Comparison of ENCODE assay signal across 8 cellular contexts in genomic region chrX:29478336-29479069, GRCh38.
DNase-seq lines count a peak whose midpoint lies in the region; ATAC-seq, FAIRE-seq and TF ChIP-seq lines count a peak whose summit lies in the region.

No MANE protein-coding gene starts in this region.

- no peak overlapping the region for H3K9ac ChIP-seq in HCT116 (ENCODE audit: low read length)
- H3K9ac ChIP-seq in HepG2 (ENCODE audit: insufficient read depth, low read depth, low read length): no peak overlapping the region

- H3K4me3 Mint-ChIP-seq in activated CD4-positive, alpha-beta T cell treated with anti-CD3 and anti-CD28 coated beads, Interleukin-2, amount 10 ng/mL, durations not matched to agents 7 days and 5 days: no peak overlapping the region

- H3K79me2 ChIP-seq in HCT116 (ENCODE audit: insufficient read depth, low read length) (no peaks in the 10 kb centered on the region), HepG2 (ENCODE audit: insufficient read depth, low read length) (no peaks in the 10 kb centered on the region)

- no peak overlapping the region for H3K27ac Mint-ChIP-seq in activated CD4-positive, alpha-beta T cell treated with anti-CD3 and anti-CD28 coated beads, Interleukin-2, amount 10 ng/mL, durations not matched to agents 7 days and 5 days

- POLR2A ChIA-PET in A673 (lab: Charles Lee; ENCODE audit: low non-redundant PET) (no interaction called here), HCT116 (lab: Charles Lee) (interaction anchor here (1.0 kb wide), 1 partner anchor 8 kb away, joined by 3 read pairs; no protein-coding TSS in a partner anchor), HepG2 (lab: Yijun Ruan, JAX) (no interaction called here)
- POLR2A ChIA-PET in activated CD4-positive, alpha-beta T cell treated with anti-CD3 and anti-CD28 coated beads, Interleukin-2, amount 10 ng/mL, durations not matched to agents 7 days and 5 days (lab: Charles Lee): no interaction called here

- H3K36me3 ChIP-seq in A673 (ENCODE audit: insufficient read depth, low read length, poor library complexity, severe bottlenecking) (no peaks in the 10 kb centered on the region), HCT116 (ENCODE audit: control insufficient read depth in 1 of 2, insufficient read depth in 2 of 2, low read length in 2 of 2) (no peaks in the 10 kb centered on the region), adrenal gland (replicated peaks in 1 of 2) (no peaks in the 10 kb centered on the region), HepG2 (replicated peaks in 1 of 2; ENCODE audit: control insufficient read depth in 1 of 2, insufficient read depth in 2 of 2, low read length in 2 of 2) (no peaks in the 10 kb centered on the region)

- no peak for TF ChIP-seq POLR2A in GM12892 (IDR thresholded peaks at IDR 0.05; ENCODE audit: low read depth, low read length)
- TF ChIP-seq POLR2A in HCT116 (IDR thresholded peaks at IDR 0.05; ENCODE audit: borderline replicate concordance, extremely low read depth, insufficient read depth, insufficient read length): no peak
- no peak for TF ChIP-seq POLR2A in adrenal gland (IDR thresholded peaks at IDR 0.05)
- TF ChIP-seq POLR2A in HepG2 (IDR thresholded peaks at IDR 0.05; ENCODE audit: insufficient read depth in 1 of 2, low read depth in 2 of 2, low read length in 2 of 2): no peak

- CTCF ChIA-PET in A673 (lab: Charles Lee): interaction anchor here (0.6 to 1.1 kb wide), 2 partner anchors 10 to 139 kb away, joined by 3 read pairs; no protein-coding TSS in a partner anchor
- CTCF ChIA-PET in HCT116 (lab: Charles Lee): interaction anchor here (0.6 to 2.5 kb wide), 22 partner anchors 8 to 951 kb away, joined by 3 to 22 read pairs (median 4); no protein-coding TSS in a partner anchor
- CTCF ChIA-PET in HepG2 (lab: Yijun Ruan, JAX; ENCODE audit: low intra/inter-chr PET ratio, low total read pairs): no interaction called here
- CTCF ChIA-PET in activated CD4-positive, alpha-beta T cell treated with anti-CD3 and anti-CD28 coated beads, Interleukin-2, amount 10 ng/mL, durations not matched to agents 7 days and 5 days (lab: Charles Lee): interaction anchor here (0.8 kb wide), 1 partner anchor 28 kb away, joined by 3 read pairs; no protein-coding TSS in a partner anchor

- RAD21 ChIA-PET in HCT116 (lab: Charles Lee; ENCODE audit: low non-redundant PET in 1 of 2, low total read pairs in 2 of 2, uncharacterized antibody in 2 of 2, unreplicated experiment in 2 of 2): no interaction called here

- H2AFZ ChIP-seq in HCT116 (ENCODE audit: low read depth, low read length, poor library complexity, severe bottlenecking): peak overlapping the region; percentile 30
- H2AFZ ChIP-seq in HepG2 (ENCODE audit: low read length): no peak overlapping the region

- no peaks in the 10 kb centered on the region for H3K9me2 ChIP-seq in HCT116 (ENCODE audit: insufficient read depth)

- H3K4me3 ChIP-seq in A673 (ENCODE audit: low read depth, low read length, poor library complexity, severe bottlenecking) (no peak overlapping the region), HCT116 (replicated peaks in 1 of 2; ENCODE audit: low read depth in 1 of 2, low read length in 2 of 2) (0 out of 4 replicates have a peak overlapping the region, but pooled peaks of 1 of the 2 experiments have one; percentile 4), adrenal gland (no peak overlapping the region), HepG2 (replicated peaks in 1 of 3; ENCODE audit: insufficient read depth in 1 of 3, low read depth in 2 of 3, low read length in 3 of 3) (no peak overlapping the region)

- TF ChIP-seq RAD21 in HCT116 (IDR thresholded peaks at IDR 0.05; ENCODE audit: low read depth) (peak; percentile 58), HepG2 (CRISPR knock-in tag; IDR thresholded peaks at IDR 0.05) (no peak)

- H3K9me3 Mint-ChIP-seq in activated CD4-positive, alpha-beta T cell treated with anti-CD3 and anti-CD28 coated beads, Interleukin-2, amount 10 ng/mL, durations not matched to agents 7 days and 5 days: no peaks in the 10 kb centered on the region

- H3K27me3 Mint-ChIP-seq in activated CD4-positive, alpha-beta T cell treated with anti-CD3 and anti-CD28 coated beads, Interleukin-2, amount 10 ng/mL, durations not matched to agents 7 days and 5 days: no peaks in the 10 kb centered on the region

- peak; percentile 81 for TF ChIP-seq CTCF in A673 (conservative IDR thresholded peaks at IDR 0.05; ENCODE audit: low read depth, low read length)
- peak; percentile 51 to 89 (median 68); a peak in 5 of 6 replicates for TF ChIP-seq CTCF in HCT116 (IDR thresholded peaks at IDR 0.05 in 2 of 3, conservative IDR thresholded peaks at IDR 0.05 in 1 of 3; ENCODE audit: borderline replicate concordance in 1 of 3, insufficient read depth in 1 of 3, low read depth in 2 of 3, low read length in 2 of 3)
- TF ChIP-seq CTCF in LNCAP (IDR thresholded peaks at IDR 0.05): peak; percentile 15; the same call in 1 of the 2 replicates
- peak in 5 of 6 experiments; percentile 27 to 54 (median 47) for TF ChIP-seq CTCF in adrenal gland (IDR thresholded peaks at IDR 0.05)
- TF ChIP-seq CTCF in HepG2 (CRISPR knock-in tag; IDR thresholded peaks at IDR 0.05): peak; percentile 55

- no peaks in the 10 kb centered on the region for H3K4me1 Mint-ChIP-seq in activated CD4-positive, alpha-beta T cell treated with anti-CD3 and anti-CD28 coated beads, Interleukin-2, amount 10 ng/mL, durations not matched to agents 7 days and 5 days

- FAIRE-seq in GM12892 (lab: Jason Lieb, UNC): peak; percentile 74
- peak; percentile 75 for FAIRE-seq in HepG2 (lab: Jason Lieb, UNC)

- 43 to 56% (median 49%) methylated on average over 10 of the region's 10 CpGs for WGBS in adrenal gland, 4 donors
- 12% methylated on average over 10 of the region's 10 CpGs for WGBS in HepG2 (ENCODE audit: low lambda C conversion rate)

- H3K9me3 ChIP-seq in A673 (ENCODE audit: low read depth, low read length, poor library complexity, severe bottlenecking): no peaks in the 10 kb centered on the region
- H3K9me3 ChIP-seq in HCT116 (ENCODE audit: control insufficient read depth in 1 of 2, insufficient read depth in 1 of 2, low read depth in 1 of 2, low read length in 2 of 2): no peaks in the 10 kb centered on the region
- H3K9me3 ChIP-seq in adrenal gland (replicated peaks in 1 of 3): no peaks in the 10 kb centered on the region
- no peaks in the 10 kb centered on the region for H3K9me3 ChIP-seq in HepG2 (ENCODE audit: low read length)

- intact Hi-C loops in A673 (cut with micrococcal nuclease; ENCODE audit: unreplicated experiment): loop anchor here (5.0 to 10.0 kb wide), 2 partner anchors 254 to 381 kb away; no protein-coding TSS in a partner anchor
- intact Hi-C loops in HCT116 (cut with micrococcal nuclease): loop anchor here (5.0 kb wide), 1 partner anchor 886 kb away; no protein-coding TSS in a partner anchor
- intact Hi-C loops in adrenal gland (cut with DNase I): no loop called here
- intact Hi-C loops in HepG2 (cut with micrococcal nuclease; ENCODE audit: unreplicated experiment): no loop called here

- no peak for TF ChIP-seq EP300 in HepG2 (IDR thresholded peaks at IDR 0.05; ENCODE audit: low read depth in 2 of 2, low read length in 2 of 2)
- no peak for TF ChIP-seq EP300 in HepG2 (CRISPR knock-in tag; IDR thresholded peaks at IDR 0.05; ENCODE audit: borderline replicate concordance)

- BruUV-seq in A673 (replicated peaks; lab: Mats Ljungman, UMichigan): no TSS peak
- BruUV-seq in HCT116 (replicated peaks; lab: Mats Ljungman, UMichigan): no TSS peak
- BruUV-seq in HepG2 (replicated peaks; lab: Mats Ljungman, UMichigan): no TSS peak

- H3K27me3 ChIP-seq in A673 (replicated peaks; ENCODE audit: insufficient read depth, low read depth, low read length, poor library complexity): no peaks in the 10 kb centered on the region
- no peaks in the 10 kb centered on the region for H3K27me3 ChIP-seq in HCT116 (ENCODE audit: insufficient read depth, low read length)
- no peaks in the 10 kb centered on the region for H3K27me3 ChIP-seq in adrenal gland
- no peaks in the 10 kb centered on the region for H3K27me3 ChIP-seq in HepG2 (ENCODE audit: control insufficient read depth in 1 of 2, insufficient read depth in 2 of 2, low read length in 2 of 2)

- H3K36me3 Mint-ChIP-seq in activated CD4-positive, alpha-beta T cell treated with anti-CD3 and anti-CD28 coated beads, Interleukin-2, amount 10 ng/mL, durations not matched to agents 7 days and 5 days (ENCODE audit: low read depth): no peaks in the 10 kb centered on the region

- H3K4me1 ChIP-seq in A673 (ENCODE audit: insufficient read depth, low read length, poor library complexity, severe bottlenecking): no peaks in the 10 kb centered on the region
- H3K4me1 ChIP-seq in HCT116 (ENCODE audit: control insufficient read depth in 1 of 2, insufficient read depth in 2 of 2, low read length in 2 of 2): peaks cover 0 to 8% of the 10 kb centered on the region in 2 experiments; a peak in 1 of 4 replicates
- H3K4me1 ChIP-seq in adrenal gland (replicated peaks in 1 of 2): no peaks in the 10 kb centered on the region
- no peaks in the 10 kb centered on the region for H3K4me1 ChIP-seq in HepG2 (ENCODE audit: insufficient read depth, low read length)

- peak; percentile 74 for DNase-seq in A673 (ENCODE audit: low spot score)
- peak; percentile 23 for DNase-seq in GM12892 (ENCODE audit: insufficient read length)
- peak; percentile 36 for DNase-seq in HCT116 (ENCODE audit: low read depth, low spot score)
- DNase-seq in adrenal gland: peak in 6 of 7 donors; percentile 7 to 49 (median 24)
- peak; percentile 0 for DNase-seq in HepG2 (ENCODE audit: low spot score)
- no peak for DNase-seq in stimulated activated CD4-positive, alpha-beta T cell treated with anti-CD3 and anti-CD28 coated beads, Interleukin-15, amount 100 ng/mL, for 24 hours
- no peak for DNase-seq in activated CD4-positive, alpha-beta T cell treated with anti-CD3 and anti-CD28 coated beads, Interleukin-2, amount 10 ng/mL, durations not matched to agents 7 days and 5 days

- ATAC-seq in HCT116 (peak; percentile 100), HepG2 (peak; percentile 89)

- H3K4me2 ChIP-seq in HCT116 (ENCODE audit: low read length) (peak overlapping the region; percentile 62), HepG2 (ENCODE audit: low read depth, low read length) (no peak overlapping the region)

- in situ Hi-C loops in HepG2 (cut with HindIII; ENCODE audit: extremely low pct_ligation_motif_present, low pct_unique_long_range_greater_than_20kb): no loop called here

- H3K27ac ChIP-seq in A673 (ENCODE audit: low read depth, low read length, poor library complexity, severe bottlenecking) (no peak overlapping the region), HCT116 (ENCODE audit: low read depth, low read length) (no peak overlapping the region), adrenal gland (no peak overlapping the region), HepG2 (ENCODE audit: extremely low read length, insufficient read depth, low read length) (no peak overlapping the region)

- H4K20me1 ChIP-seq in HCT116 (ENCODE audit: insufficient read depth) (no peaks in the 10 kb centered on the region), HepG2 (ENCODE audit: insufficient read depth, low read length) (no peaks in the 10 kb centered on the region)

TF ChIP-seq in HCT116, 20 proteins besides CTCF, POLR2A, EP300 and RAD21 (continues in another document):
- TF ChIP-seq YY1 (IDR thresholded peaks at IDR 0.05; ENCODE audit: extremely low read depth, insufficient replicate concordance, low read depth, low read length): peak; percentile 67

TF ChIP-seq in HepG2, 621 proteins besides CTCF, POLR2A, EP300 and RAD21 (continues in another document):
- TF ChIP-seq STAG1 (CRISPR knock-in tag; IDR thresholded peaks at IDR 0.05) (peak; percentile 33), PHF21A (CRISPR knock-in tag; IDR thresholded peaks at IDR 0.05) (no peak)

Comparison
In these comparisons a context has a peak if more than half of its experiments do, and no peak if none do; other contexts are left out.
1. DNase-seq: peak in A673 (single experiment), GM12892 (single experiment), HCT116 (single experiment), adrenal gland (6 of 7) and HepG2 (single experiment); none in stimulated activated CD4-positive, alpha-beta T cell treated with anti-CD3 and anti-CD28 coated beads, Interleukin-15, amount 100 ng/mL, for 24 hours (single experiment) and activated CD4-positive, alpha-beta T cell treated with anti-CD3 and anti-CD28 coated beads, Interleukin-2, amount 10 ng/mL, durations not matched to agents 7 days and 5 days (single experiment).
2. CTCF ChIP-seq: peak in every context shown above with its lines; median percentile 81 in A673; 68 in HCT116; 55 in HepG2; 47 in adrenal gland; 15 in LNCAP.
3. intact Hi-C loops: an anchor here in A673 (5.0 to 10.0 kb wide) and HCT116 (5.0 kb wide); none called in adrenal gland and HepG2.